ENCODE assay signal across 10 cellular contexts in the genomic region with DNA sequence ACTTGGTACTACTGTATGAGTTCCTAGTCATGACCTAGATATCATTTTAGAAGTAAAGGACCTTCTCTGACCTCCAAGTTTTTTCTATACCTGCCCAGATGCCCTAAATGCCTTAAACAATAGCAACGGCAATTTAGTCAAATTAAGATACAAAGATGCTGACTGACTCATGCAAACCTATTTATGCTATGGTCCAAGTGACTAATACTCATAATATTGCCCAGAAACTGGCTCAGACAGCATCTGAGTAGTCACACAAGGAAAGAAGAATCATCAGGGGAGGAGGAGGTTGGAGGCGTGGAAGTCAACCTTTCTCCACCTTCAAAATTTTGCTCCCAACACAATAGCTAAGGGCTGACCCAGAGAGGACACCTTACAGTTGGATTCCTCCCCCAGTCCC. TPM values are rescaled to one million over a fixed set of nuclear protein-coding genes. Genes with fewer than 3 reads are reported as not detected.
DNase-seq lines count a peak whose midpoint lies in the region; ATAC-seq and TF ChIP-seq lines count a peak whose summit lies in the region.
"Had no signal": no experiment of that assay in that cellular context is flagged by ENCODE, and none has a peak within 500 bp of the region (broad histone marks: within the 10 kb centered on the region; RNA-seq: fewer than 3 reads in every experiment).

No MANE protein-coding gene starts in this region.

- no peak for TF ChIP-seq EP300 in transverse colon (IDR thresholded peaks at IDR 0.05; ENCODE audit: low read depth)

- H3K4me3 ChIP-seq in transverse colon (no peak overlapping the region), SJCRH30 (no peak overlapping the region)

- ATAC-seq in activated T-cell treated with anti-CD3 and anti-CD28 coated beads, Interleukin-2, amount 50 U/mL, for 72 hours (replicated peaks in 1 of 2) = peak; percentile 44 to 63

- no peaks in the 10 kb centered on the region for H3K27me3 ChIP-seq in transverse colon
- no peaks in the 10 kb centered on the region for H3K27me3 ChIP-seq in SJCRH30

- H3K27ac Mint-ChIP-seq in activated T-cell treated with anti-CD3 and anti-CD28 coated beads, Interleukin-2, amount 50 U/mL, for 72 hours = peak overlapping the region; percentile 72
- no peak overlapping the region for H3K27ac Mint-ChIP-seq in activated T-cell treated with anti-CD3 and anti-CD28 coated beads, Interleukin-2, amount 50 U/mL, for 24 hours
- H3K27ac Mint-ChIP-seq in endothelial cell (ENCODE audit: unreplicated experiment) = no peak overlapping the region
- H3K27ac Mint-ChIP-seq: activated naive CD4-positive, alpha-beta T cell treated with anti-CD3 and anti-CD28 coated beads, Interleukin-2, amount 50 U/mL, for 24 hours had no signal

- intact Hi-C loops in transverse colon (cut with DNase I; ENCODE audit: low total_unique reads) = no loop called here

- peak overlapping the region; percentile 6 to 64 for H3K4me3 Mint-ChIP-seq in activated T-cell treated with anti-CD3 and anti-CD28 coated beads, Interleukin-2, amount 50 U/mL, for 72 hours
- no peak overlapping the region for H3K4me3 Mint-ChIP-seq in activated T-cell treated with anti-CD3 and anti-CD28 coated beads, Interleukin-2, amount 50 U/mL, for 24 hours
- H3K4me3 Mint-ChIP-seq in endothelial cell (ENCODE audit: unreplicated experiment) = no peak overlapping the region
- H3K4me3 Mint-ChIP-seq: activated naive CD4-positive, alpha-beta T cell treated with anti-CD3 and anti-CD28 coated beads, Interleukin-2, amount 50 U/mL, for 24 hours had no signal

- H3K27ac ChIP-seq in transverse colon (peak overlapping the region; percentile 82 to 86 (median 84)), SJCRH30 (no peak overlapping the region)

- H3K36me3 Mint-ChIP-seq in activated T-cell treated with anti-CD3 and anti-CD28 coated beads, Interleukin-2, amount 50 U/mL, for 72 hours (ENCODE audit: insufficient read depth in 2 of 2) = peaks cover 4 to 8% of the 10 kb centered on the region in 2 donors
- peaks cover 54% of the 10 kb centered on the region for H3K36me3 Mint-ChIP-seq in activated T-cell treated with anti-CD3 and anti-CD28 coated beads, Interleukin-2, amount 50 U/mL, for 24 hours (ENCODE audit: low read depth)
- H3K36me3 Mint-ChIP-seq in endothelial cell (ENCODE audit: low read depth, unreplicated experiment) = no peaks in the 10 kb centered on the region

- no peak for TF ChIP-seq POLR2A in transverse colon (IDR thresholded peaks at IDR 0.05)

- TF ChIP-seq CTCF in transverse colon (IDR thresholded peaks at IDR 0.05) (no peak), endothelial cell (IDR thresholded peaks at IDR 0.05; ENCODE audit: unreplicated experiment) (no peak)

- H3K9me3 Mint-ChIP-seq in activated T-cell treated with anti-CD3 and anti-CD28 coated beads, Interleukin-2, amount 50 U/mL, for 72 hours = no peaks in the 10 kb centered on the region
- peaks cover 3% of the 10 kb centered on the region for H3K9me3 Mint-ChIP-seq in activated T-cell treated with anti-CD3 and anti-CD28 coated beads, Interleukin-2, amount 50 U/mL, for 24 hours
- no peaks in the 10 kb centered on the region for H3K9me3 Mint-ChIP-seq in endothelial cell (ENCODE audit: unreplicated experiment)
- H3K9me3 Mint-ChIP-seq: activated naive CD4-positive, alpha-beta T cell treated with anti-CD3 and anti-CD28 coated beads, Interleukin-2, amount 50 U/mL, for 24 hours had no signal

- peaks cover 86% of the 10 kb centered on the region for H3K4me1 Mint-ChIP-seq in activated T-cell treated with anti-CD3 and anti-CD28 coated beads, Interleukin-2, amount 50 U/mL, for 72 hours (ENCODE audit: low read depth)
- H3K4me1 Mint-ChIP-seq in activated T-cell treated with anti-CD3 and anti-CD28 coated beads, Interleukin-2, amount 50 U/mL, for 24 hours (ENCODE audit: low read depth) = peaks cover 81% of the 10 kb centered on the region
- H3K4me1 Mint-ChIP-seq in endothelial cell (ENCODE audit: unreplicated experiment) = peaks cover 10% of the 10 kb centered on the region

- 30 to 70% methylated on average over 1 to 2 of the region's 2 CpGs for WGBS in transverse colon (ENCODE audit: low coverage in 1 of 2), 2 donors

- in situ Hi-C loops in transverse colon (cut with MboI; ENCODE audit: low pct_ligation_motif_present in 1 of 4, low pct_unique_long_range_greater_than_20kb in 1 of 4, low sequenced_read_pairs in 3 of 4) = no loop called here

- peaks cover 0 to 2% (median 0%) of the 10 kb centered on the region in 4 donors for H3K36me3 ChIP-seq in transverse colon
- no peaks in the 10 kb centered on the region for H3K36me3 ChIP-seq in SJCRH30

- DNase-seq in activated T-cell treated with anti-CD3 and anti-CD28 coated beads, Interleukin-2, amount 50 U/mL, for 72 hours = no peak
- no peak for DNase-seq in activated T-cell treated with anti-CD3 and anti-CD28 coated beads, Interleukin-2, amount 50 U/mL, for 24 hours
- DNase-seq in amniotic stem cell (lab: John Stamatoyannopoulos, UW) (peak; percentile 76), hepatic stellate cell (ENCODE audit: low spot score) (peak; percentile 78), transverse colon (no peak), SJCRH30 (no peak), NCI-H524 treated with DMSO at 0.1 percent for 48 hours (lab: John Stamatoyannopoulos, UW) (no peak), endothelial cell (ENCODE audit: low spot score) (no peak)
- DNase-seq: NCI-H1105 had no signal

- H3K4me1 ChIP-seq in transverse colon (peaks cover 32 to 80% (median 59%) of the 10 kb centered on the region in 4 donors), SJCRH30 (no peaks in the 10 kb centered on the region)

- H3K9me3 ChIP-seq in transverse colon = no peaks in the 10 kb centered on the region
- H3K9me3 ChIP-seq in SJCRH30 (replicated peaks) = no peaks in the 10 kb centered on the region

- no peaks in the 10 kb centered on the region for H3K27me3 Mint-ChIP-seq in activated T-cell treated with anti-CD3 and anti-CD28 coated beads, Interleukin-2, amount 50 U/mL, for 72 hours (ENCODE audit: low read depth)
- H3K27me3 Mint-ChIP-seq in activated T-cell treated with anti-CD3 and anti-CD28 coated beads, Interleukin-2, amount 50 U/mL, for 24 hours = no peaks in the 10 kb centered on the region
- H3K27me3 Mint-ChIP-seq in endothelial cell (ENCODE audit: unreplicated experiment) = peaks cover 5% of the 10 kb centered on the region
- H3K27me3 Mint-ChIP-seq: activated naive CD4-positive, alpha-beta T cell treated with anti-CD3 and anti-CD28 coated beads, Interleukin-2, amount 50 U/mL, for 24 hours had no signal

RNA-seq across cellular contexts. Expression of a gene that starts 6.8 kb away (rescaled TPM):
- 10 to 100 TPM; 17.6 to 25.1 TPM for total RNA-seq in activated T-cell treated with anti-CD3 and anti-CD28 coated beads, Interleukin-2, amount 50 U/mL, for 72 hours
- 10 to 100 TPM; 34.5 to 40.0 (median 38.1) TPM for total RNA-seq in transverse colon
- 6.5 and 7.2 TPM in 2 replicates for total RNA-seq in SJCRH30 (2014; rRNA removed; shearing (Covaris generic))
- total RNA-seq in endothelial cell (ENCODE audit: unreplicated experiment) = 13.8 TPM

RNA-seq across cellular contexts. Expression of a gene that starts 38.5 kb away (rescaled TPM):
- total RNA-seq in activated T-cell treated with anti-CD3 and anti-CD28 coated beads, Interleukin-2, amount 50 U/mL, for 72 hours = not detected
- total RNA-seq in transverse colon (under 1 TPM in 2 of 4 donors, not detected in 2; 0.14 to 0.32 TPM), endothelial cell (ENCODE audit: unreplicated experiment) (not detected)
- not detected in 2 replicates for total RNA-seq in SJCRH30 (2014; rRNA removed; shearing (Covaris generic))

RNA-seq across cellular contexts. Expression of a gene that starts 45.5 kb away (rescaled TPM):
- 10 to 100 TPM in 1 of 2 donors, 1 to 10 TPM in 1; 2.0 to 13.1 TPM for total RNA-seq in activated T-cell treated with anti-CD3 and anti-CD28 coated beads, Interleukin-2, amount 50 U/mL, for 72 hours
- 1 to 10 TPM in 3 of 4 donors, not detected in 1; 3.3 to 9.4 (median 6.7) TPM for total RNA-seq in transverse colon
- total RNA-seq in SJCRH30 (2014; rRNA removed; shearing (Covaris generic)) = not detected in 2 replicates
- total RNA-seq in endothelial cell (ENCODE audit: unreplicated experiment) = not detected

Comparison
In these comparisons a context has a peak if more than half of its experiments do, and no peak if none do; other contexts are left out.
1. H3K4me3 Mint-ChIP-seq: peak in activated T-cell treated with anti-CD3 and anti-CD28 coated beads, Interleukin-2, amount 50 U/mL, for 72 hours (2 of 2); none in activated T-cell treated with anti-CD3 and anti-CD28 coated beads, Interleukin-2, amount 50 U/mL, for 24 hours (single experiment) and endothelial cell (single experiment).
2. DNase-seq: peak in amniotic stem cell (single experiment) and hepatic stellate cell (single experiment); none in activated T-cell treated with anti-CD3 and anti-CD28 coated beads, Interleukin-2, amount 50 U/mL, for 72 hours (0 of 2), activated T-cell treated with anti-CD3 and anti-CD28 coated beads, Interleukin-2, amount 50 U/mL, for 24 hours (single experiment), transverse colon (single experiment), SJCRH30 (0 of 2), NCI-H524 treated with DMSO at 0.1 percent for 48 hours (single experiment) and endothelial cell (single experiment).